9 cellular contexts compared by ENCODE assay signal in the genomic region with DNA sequence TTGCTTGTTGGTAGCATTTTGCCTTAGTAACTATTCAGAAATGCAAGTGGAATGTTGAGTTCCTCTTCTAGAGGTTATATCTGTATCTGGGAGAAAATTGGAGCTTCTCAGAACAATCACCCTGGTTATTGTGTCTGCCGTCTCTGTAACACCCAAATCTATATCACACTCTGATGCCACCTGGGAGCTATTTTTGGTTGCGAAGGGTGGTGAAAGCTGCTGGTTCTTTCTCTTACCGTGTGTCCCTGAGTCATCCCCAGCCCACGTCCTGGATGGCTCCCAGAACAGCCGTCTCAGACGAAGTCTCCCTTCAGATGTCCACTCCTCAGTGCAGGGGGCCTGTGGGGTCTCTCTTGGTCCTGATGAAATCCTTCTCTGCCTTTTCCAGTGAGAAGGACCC.
DNase-seq lines count a peak whose midpoint lies in the region; ATAC-seq and TF ChIP-seq lines count a peak whose summit lies in the region.
"Had no signal": no experiment of that assay in that cellular context is flagged by ENCODE, and none has a peak within 500 bp of the region (broad histone marks: within the 10 kb centered on the region; RNA-seq: fewer than 3 reads in every experiment).

No MANE protein-coding gene starts in this region.

- H3K56ac ChIP-seq in H9 (ENCODE audit: insufficient read length, low read depth, low read length) = no peak overlapping the region

- ATAC-seq in sciatic nerve = peak; percentile 44
- ATAC-seq in GM18870 (IDR thresholded peaks at IDR 0.05; ENCODE audit: unreplicated experiment) = no peak
- ATAC-seq in HG03521 (IDR thresholded peaks at IDR 0.05; ENCODE audit: unreplicated experiment) = no peak
- ATAC-seq: stimulated activated naive CD8-positive, alpha-beta T cell treated with anti-CD3 and anti-CD28 coated beads, Interleukin-15, amount 100 ng/mL, for 72 hours had no signal

- DNase-seq in H9 (no peak), amniotic epithelial cell (ENCODE audit: low read depth) (peak; percentile 43), left ventricle myocardium inferior (peak; percentile 19), sciatic nerve (ENCODE audit: low spot score) (no peak), NCI-H2081 treated with DMSO at 0.1 percent for 48 hours (lab: John Stamatoyannopoulos, UW) (no peak)
- no peak for DNase-seq in effector CD4-positive, alpha-beta T cell

- no peak overlapping the region for H2BK120ac ChIP-seq in H9 (ENCODE audit: low read depth, low read length, poor library complexity, severe bottlenecking)

- no peak overlapping the region for H2BK15ac ChIP-seq in H9 (ENCODE audit: low read depth, low read length)

- peaks cover 3% of the 10 kb centered on the region for H4K20me1 ChIP-seq in H9 (ENCODE audit: control insufficient read depth, insufficient read depth, insufficient read length)

- no peak overlapping the region for H3K14ac ChIP-seq in H9 (ENCODE audit: insufficient read depth, low read length)

- H2BK5ac ChIP-seq in H9 (ENCODE audit: insufficient read length, low read length) = no peak overlapping the region

- H3K27ac Mint-ChIP-seq in H9 = peak overlapping the region in 2 of 3 experiments; percentile 19 to 68; a peak in 3 of 7 replicates
- H3K27ac Mint-ChIP-seq: stimulated activated naive CD8-positive, alpha-beta T cell treated with anti-CD3 and anti-CD28 coated beads, Interleukin-15, amount 100 ng/mL, for 72 hours had no signal

- H4K8ac ChIP-seq in H9 (replicated peaks; ENCODE audit: insufficient read length, low read depth, low read length) = no peak overlapping the region

- H3K27ac ChIP-seq in H9 (ENCODE audit: insufficient read length, low read depth, low read length) = no peak overlapping the region
- H3K27ac ChIP-seq in left ventricle myocardium inferior (replicated peaks) = peak overlapping the region; percentile 29

- no peaks in the 10 kb centered on the region for H3K23me2 ChIP-seq in H9 (ENCODE audit: insufficient read length, low read depth, low read length, poor library complexity, severe bottlenecking)

- no peak overlapping the region for H4K5ac ChIP-seq in H9 (ENCODE audit: insufficient read length, low read depth, low read length)

- no peak overlapping the region for H3K4me2 ChIP-seq in H9 (ENCODE audit: insufficient read depth, insufficient read length, low read length)

- H3K18ac ChIP-seq in H9 (ENCODE audit: insufficient read length, low read depth, low read length) = no peak overlapping the region

- H3K4ac ChIP-seq in H9 (ENCODE audit: low read depth, low read length) = no peak overlapping the region

- H3K79me1 ChIP-seq in H9 (ENCODE audit: insufficient read depth, low read depth, low read length, poor library complexity, severe bottlenecking) = no peaks in the 10 kb centered on the region

- no peak overlapping the region for H2BK20ac ChIP-seq in H9 (ENCODE audit: low read depth, low read length, poor library complexity, severe bottlenecking)

- no peaks in the 10 kb centered on the region for H3K9me3 Mint-ChIP-seq in H9
- H3K9me3 Mint-ChIP-seq: stimulated activated naive CD8-positive, alpha-beta T cell treated with anti-CD3 and anti-CD28 coated beads, Interleukin-15, amount 100 ng/mL, for 72 hours had no signal

- H2BK12ac ChIP-seq in H9 (ENCODE audit: insufficient read length, low read depth, low read length) = no peak overlapping the region

- no peak overlapping the region for H2AK5ac ChIP-seq in H9 (ENCODE audit: insufficient read length, low read length)

- no peak overlapping the region for H3K4me3 Mint-ChIP-seq in H9
- H3K4me3 Mint-ChIP-seq: stimulated activated naive CD8-positive, alpha-beta T cell treated with anti-CD3 and anti-CD28 coated beads, Interleukin-15, amount 100 ng/mL, for 72 hours had no signal

- H3K9me3 ChIP-seq in H9 (ENCODE audit: control insufficient read depth, low read depth, low read length) = no peaks in the 10 kb centered on the region
- H3K9me3 ChIP-seq in left ventricle myocardium inferior (replicated peaks) = no peaks in the 10 kb centered on the region

- H3K79me2 ChIP-seq in H9 (ENCODE audit: insufficient read depth, low read length) = peaks cover 4% of the 10 kb centered on the region; the same call in 1 of the 2 replicates

- H3K4me3 ChIP-seq in left ventricle myocardium inferior = peak overlapping the region; percentile 51

- WGBS in H9 (ENCODE audit: extremely low coverage, insufficient read length, low lambda C conversion rate) = no CpG with 5 or more reads among the region's 6 CpGs

- peaks cover 0 to 4% (median 0%) of the 10 kb centered on the region in 3 experiments; a peak in 1 of 7 replicates for H3K36me3 Mint-ChIP-seq in H9 (ENCODE audit: insufficient read depth in 1 of 3, low read depth in 3 of 3)

- no peak overlapping the region for H2AFZ ChIP-seq in H9 (ENCODE audit: low read length)

- no peaks in the 10 kb centered on the region for H3K27me3 Mint-ChIP-seq in H9 (ENCODE audit: low read depth)

- no peaks in the 10 kb centered on the region for H3K36me3 ChIP-seq in left ventricle myocardium inferior

- H4K91ac ChIP-seq in H9 (ENCODE audit: insufficient read length, low read depth, low read length) = no peak overlapping the region

- TF ChIP-seq CTCF in H9 (conservative IDR thresholded peaks at IDR 0.05) (no peak), left ventricle myocardium inferior (IDR thresholded peaks at IDR 0.05; ENCODE audit: borderline replicate concordance) (no peak)

- H3K27me3 ChIP-seq in H9 (ENCODE audit: insufficient read depth, low read length) (no peaks in the 10 kb centered on the region), left ventricle myocardium inferior (ENCODE audit: low read depth) (no peaks in the 10 kb centered on the region)

- H3K4me1 ChIP-seq in H9 (ENCODE audit: insufficient read depth, low read length) (peaks cover 17% of the 10 kb centered on the region; the same call in 1 of the 2 replicates), left ventricle myocardium inferior (peaks cover 30% of the 10 kb centered on the region)

- no peak overlapping the region for H3T11ph ChIP-seq in H9 (ENCODE audit: low read length)

- intact Hi-C loops in left ventricle myocardium inferior (cut with micrococcal nuclease) = no loop called here
- intact Hi-C loops in sciatic nerve (cut with DNase I) = no loop called here

- no peak overlapping the region for H3K23ac ChIP-seq in H9 (ENCODE audit: insufficient read length, low read depth, low read length)

- peaks cover 48 to 50% of the 10 kb centered on the region in 2 experiments for H3K4me1 Mint-ChIP-seq in H9

- no peak overlapping the region for H3K9ac ChIP-seq in H9 (ENCODE audit: extremely low read depth, insufficient read length, low read length)

Comparison
In these comparisons a context has a peak if more than half of its experiments do, and no peak if none do; other contexts are left out.
1. DNase-seq: peak in amniotic epithelial cell (single experiment) and left ventricle myocardium inferior (single experiment); none in H9 (single experiment), sciatic nerve (single experiment), NCI-H2081 treated with DMSO at 0.1 percent for 48 hours (single experiment) and effector CD4-positive, alpha-beta T cell (single experiment).